1 cellular context compared by ENCODE assay signal in the genomic region with DNA sequence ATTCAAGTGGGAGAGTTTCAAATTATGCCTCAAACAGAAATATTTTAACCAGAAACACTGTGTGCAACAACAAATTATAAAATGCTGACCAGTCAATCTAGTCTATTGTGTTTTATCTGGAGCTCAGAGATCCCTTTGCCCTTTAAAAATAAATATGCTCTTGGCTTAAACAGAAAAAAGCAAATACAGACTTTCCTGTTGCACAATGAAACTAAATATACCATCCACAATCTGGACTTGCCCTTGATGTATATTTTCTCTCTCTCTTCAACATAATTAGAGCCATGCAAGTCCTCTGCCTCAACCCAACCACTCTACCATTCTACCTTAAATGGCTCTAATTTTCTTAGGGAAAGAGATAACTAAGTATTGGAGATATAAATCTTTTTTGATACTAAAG.
TF ChIP-seq lines count a peak whose summit lies in the region.

No MANE protein-coding gene starts in this region.

TF ChIP-seq in HepG2, 621 proteins besides CTCF, POLR2A, EP300 and RAD21 (continued from another document):
- TF ChIP-seq, protein P1, sequence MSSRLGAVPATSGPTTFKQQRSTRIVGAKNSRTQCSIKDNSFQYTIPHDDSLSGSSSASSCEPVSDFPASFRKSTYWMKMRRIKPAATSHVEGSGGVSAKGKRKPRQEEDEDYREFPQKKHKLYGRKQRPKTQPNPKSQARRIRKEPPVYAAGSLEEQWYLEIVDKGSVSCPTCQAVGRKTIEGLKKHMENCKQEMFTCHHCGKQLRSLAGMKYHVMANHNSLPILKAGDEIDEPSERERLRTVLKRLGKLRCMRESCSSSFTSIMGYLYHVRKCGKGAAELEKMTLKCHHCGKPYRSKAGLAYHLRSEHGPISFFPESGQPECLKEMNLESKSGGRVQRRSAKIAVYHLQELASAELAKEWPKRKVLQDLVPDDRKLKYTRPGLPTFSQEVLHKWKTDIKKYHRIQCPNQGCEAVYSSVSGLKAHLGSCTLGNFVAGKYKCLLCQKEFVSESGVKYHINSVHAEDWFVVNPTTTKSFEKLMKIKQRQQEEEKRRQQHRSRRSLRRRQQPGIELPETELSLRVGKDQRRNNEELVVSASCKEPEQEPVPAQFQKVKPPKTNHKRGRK (CRISPR knock-in tag; IDR thresholded peaks at IDR 0.05), result no peak
- TF ChIP-seq, protein P2, sequence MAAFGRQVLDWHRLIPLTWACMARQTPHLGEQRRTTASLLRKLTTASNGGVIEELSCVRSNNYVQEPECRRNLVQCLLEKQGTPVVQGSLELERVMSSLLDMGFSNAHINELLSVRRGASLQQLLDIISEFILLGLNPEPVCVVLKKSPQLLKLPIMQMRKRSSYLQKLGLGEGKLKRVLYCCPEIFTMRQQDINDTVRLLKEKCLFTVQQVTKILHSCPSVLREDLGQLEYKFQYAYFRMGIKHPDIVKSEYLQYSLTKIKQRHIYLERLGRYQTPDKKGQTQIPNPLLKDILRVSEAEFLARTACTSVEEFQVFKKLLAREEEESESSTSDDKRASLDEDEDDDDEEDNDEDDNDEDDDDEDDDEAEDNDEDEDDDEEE (CRISPR knock-in tag; IDR thresholded peaks at IDR 0.05), result no peak
- no peak for TF ChIP-seq MBNL3 (CRISPR knock-in tag; conservative IDR thresholded peaks at IDR 0.05)
- no peak for TF ChIP-seq ZNF121 (CRISPR knock-in tag; IDR thresholded peaks at IDR 0.05)
- no peak for TF ChIP-seq ZNF776 (CRISPR knock-in tag; IDR thresholded peaks at IDR 0.05)
- TF ChIP-seq ZNF3 (CRISPR knock-in tag; IDR thresholded peaks at IDR 0.05), result no peak
- TF ChIP-seq ZNF460 (CRISPR knock-in tag; IDR thresholded peaks at IDR 0.05; ENCODE audit: borderline replicate concordance), result no peak
- TF ChIP-seq, protein P3, sequence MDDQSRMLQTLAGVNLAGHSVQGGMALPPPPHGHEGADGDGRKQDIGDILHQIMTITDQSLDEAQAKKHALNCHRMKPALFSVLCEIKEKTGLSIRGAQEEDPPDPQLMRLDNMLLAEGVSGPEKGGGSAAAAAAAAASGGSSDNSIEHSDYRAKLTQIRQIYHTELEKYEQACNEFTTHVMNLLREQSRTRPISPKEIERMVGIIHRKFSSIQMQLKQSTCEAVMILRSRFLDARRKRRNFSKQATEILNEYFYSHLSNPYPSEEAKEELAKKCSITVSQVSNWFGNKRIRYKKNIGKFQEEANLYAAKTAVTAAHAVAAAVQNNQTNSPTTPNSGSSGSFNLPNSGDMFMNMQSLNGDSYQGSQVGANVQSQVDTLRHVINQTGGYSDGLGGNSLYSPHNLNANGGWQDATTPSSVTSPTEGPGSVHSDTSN (CRISPR knock-in tag; IDR thresholded peaks at IDR 0.05; ENCODE audit: borderline replicate concordance), result no peak
- peak; percentile 72; the same call in 1 of the 2 replicates for TF ChIP-seq NR2F2 (IDR thresholded peaks at IDR 0.05; ENCODE audit: borderline replicate concordance, low read depth)
- TF ChIP-seq KAT8 (CRISPR knock-in tag; IDR thresholded peaks at IDR 0.05), result peak; percentile 50; the same call in 1 of the 2 replicates
- no peak for TF ChIP-seq DMAP1 (CRISPR knock-in tag; IDR thresholded peaks at IDR 0.05)
- TF ChIP-seq ZNF143 (CRISPR knock-in tag; IDR thresholded peaks at IDR 0.05), result no peak
- no peak for TF ChIP-seq ZNF343 (CRISPR knock-in tag; IDR thresholded peaks at IDR 0.05)
- TF ChIP-seq BRCA1 (CRISPR knock-in tag; IDR thresholded peaks at IDR 0.05), result 0 out of 2 replicates have a peak, but pooled peaks have one; percentile 52
- no peak for TF ChIP-seq ZNF501 (CRISPR knock-in tag; IDR thresholded peaks at IDR 0.05)
- TF ChIP-seq ZNF883 (CRISPR knock-in tag; IDR thresholded peaks at IDR 0.05; ENCODE audit: not compliant biosample characterization), result no peak
- TF ChIP-seq NR2C2 (CRISPR knock-in tag; IDR thresholded peaks at IDR 0.05; ENCODE audit: borderline replicate concordance), result peak; percentile 14; the same call in 1 of the 2 replicates
- peak; percentile 91 for TF ChIP-seq CREM (IDR thresholded peaks at IDR 0.05)
- TF ChIP-seq CREM (CRISPR knock-in tag; IDR thresholded peaks at IDR 0.05), result no peak
- TF ChIP-seq DNMT3B (CRISPR knock-in tag; conservative IDR thresholded peaks at IDR 0.05), result no peak
- no peak for TF ChIP-seq RXRA (CRISPR knock-in tag; IDR thresholded peaks at IDR 0.05)
- TF ChIP-seq, protein P4, sequence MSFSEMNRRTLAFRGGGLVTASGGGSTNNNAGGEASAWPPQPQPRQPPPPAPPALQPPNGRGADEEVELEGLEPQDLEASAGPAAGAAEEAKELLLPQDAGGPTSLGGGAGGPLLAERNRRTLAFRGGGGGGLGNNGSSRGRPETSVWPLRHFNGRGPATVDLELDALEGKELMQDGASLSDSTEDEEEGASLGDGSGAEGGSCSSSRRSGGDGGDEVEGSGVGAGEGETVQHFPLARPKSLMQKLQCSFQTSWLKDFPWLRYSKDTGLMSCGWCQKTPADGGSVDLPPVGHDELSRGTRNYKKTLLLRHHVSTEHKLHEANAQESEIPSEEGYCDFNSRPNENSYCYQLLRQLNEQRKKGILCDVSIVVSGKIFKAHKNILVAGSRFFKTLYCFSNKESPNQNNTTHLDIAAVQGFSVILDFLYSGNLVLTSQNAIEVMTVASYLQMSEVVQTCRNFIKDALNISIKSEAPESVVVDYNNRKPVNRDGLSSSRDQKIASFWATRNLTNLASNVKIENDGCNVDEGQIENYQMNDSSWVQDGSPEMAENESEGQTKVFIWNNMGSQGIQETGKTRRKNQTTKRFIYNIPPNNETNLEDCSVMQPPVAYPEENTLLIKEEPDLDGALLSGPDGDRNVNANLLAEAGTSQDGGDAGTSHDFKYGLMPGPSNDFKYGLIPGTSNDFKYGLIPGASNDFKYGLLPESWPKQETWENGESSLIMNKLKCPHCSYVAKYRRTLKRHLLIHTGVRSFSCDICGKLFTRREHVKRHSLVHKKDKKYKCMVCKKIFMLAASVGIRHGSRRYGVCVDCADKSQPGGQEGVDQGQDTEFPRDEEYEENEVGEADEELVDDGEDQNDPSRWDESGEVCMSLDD (CRISPR knock-in tag; IDR thresholded peaks at IDR 0.05; ENCODE audit: borderline replicate concordance), result no peak
- no peak for TF ChIP-seq CHCHD3 (CRISPR knock-in tag; IDR thresholded peaks at IDR 0.05)
- no peak for TF ChIP-seq ZNF724P (CRISPR knock-in tag; IDR thresholded peaks at IDR 0.05; ENCODE audit: borderline replicate concordance)
